In genomic region chr10:44369296-44369695, GRCh38 we compare ENCODE assay signal across 28 cellular contexts. TPM values are rescaled to one million over a fixed set of nuclear protein-coding genes. Genes with fewer than 3 reads are reported as not detected.
DNase-seq lines count a peak whose midpoint lies in the region; ATAC-seq, FAIRE-seq and TF ChIP-seq lines count a peak whose summit lies in the region.
"Had no signal": no experiment of that assay in that cellular context is flagged by ENCODE, and none has a peak within 500 bp of the region (broad histone marks: within the 10 kb centered on the region; RNA-seq: fewer than 3 reads in every experiment).

No MANE protein-coding gene starts in this region.

- peak; percentile 67 for DNase-seq in EH (ENCODE audit: low read depth)
- DNase-seq in IMR-90: peak; percentile 42
- peak; percentile 60 for DNase-seq in fibroblast of mammary gland (ENCODE audit: low read depth)
- DNase-seq in sciatic nerve (ENCODE audit: low spot score): no peak
- no peak for DNase-seq in GM19239 (ENCODE audit: insufficient read length, low spot score)
- DNase-seq in activated effector memory CD4-positive, alpha-beta T cell treated with anti-CD3 and anti-CD28 coated beads, Interleukin-2, amount 50 U/mL, for 16 hours: no peak
- DNase-seq in NCI-H748 treated with DMSO at 0.1 percent for 48 hours (lab: John Stamatoyannopoulos, UW): no peak
- DNase-seq in NCI-H187 (lab: John Stamatoyannopoulos, UW): no peak
- DNase-seq: activated B cell treated with CpG ODN at 0.5 μM for 24 hours; activated CD4-positive, alpha-beta T cell treated with anti-CD3 and anti-CD28 coated beads, Interleukin-2, amount 50 U/mL, for 1 hour; activated effector memory CD4-positive, alpha-beta T cell treated with Interleukin-2 at 50 U/mL for 16 hours; activated naive CD8-positive, alpha-beta T cell treated with anti-CD3 and anti-CD28 coated beads, Interleukin-2, amount 10 ng/mL, durations not matched to agents 7 days and 5 days; activated T-cell treated with anti-CD3 and anti-CD28 coated beads, Interleukin-2, amount 50 U/mL, for 1 hour; DMS153; erythroblast; foreskin melanocyte; mucosa of descending colon; natural killer cell; NCI-H1092 treated with DMSO at 0.1 percent for 48 hours; NCI-H1694 treated with DMSO at 0.1 percent for 48 hours; NCI-H446 treated with DMSO at 0.1 percent for 48 hours; RPMI8226; stimulated activated naive CD4-positive, alpha-beta T cell had no signal

- intact Hi-C loops in IMR-90 (cut with micrococcal nuclease): no loop called here
- intact Hi-C loops in sciatic nerve (cut with DNase I): no loop called here

- no peak overlapping the region for H4K8ac ChIP-seq in IMR-90 (ENCODE audit: low read depth in 2 of 2, low read length in 2 of 2)

- CTCF ChIA-PET in IMR-90 (lab: Yijun Ruan, JAX): interaction anchor here (0.8 kb wide), 1 partner anchor 9 kb away, joined by 3 read pairs; no protein-coding TSS in a partner anchor

- no peak overlapping the region for H4K5ac ChIP-seq in IMR-90 (ENCODE audit: low read depth, low read length)

- ATAC-seq in IMR-90 (ENCODE audit: low read depth) (no peak), sciatic nerve (peak; percentile 33)
- ATAC-seq: mucosa of descending colon, natural killer cell had no signal

- H3K27me3 ChIP-seq in IMR-90 (ENCODE audit: control insufficient read depth, insufficient read depth, low read length): no peaks in the 10 kb centered on the region; the same call in 1 of the 2 replicates
- H3K27me3 ChIP-seq: ascending aorta, SJSA1 had no signal

- no peak overlapping the region for H2AK5ac ChIP-seq in IMR-90 (ENCODE audit: low read depth, low read length)

- POLR2A ChIA-PET in IMR-90 (lab: Charles Lee; ENCODE audit: unreplicated experiment): no interaction called here

- no peaks in the 10 kb centered on the region for H3K9me3 ChIP-seq in IMR-90 (ENCODE audit: control insufficient read depth, insufficient read depth, low read length)
- H3K9me3 ChIP-seq: ascending aorta, mucosa of descending colon, SJSA1, thoracic aorta had no signal

- H3K27ac ChIP-seq in IMR-90 (ENCODE audit: insufficient read depth, low read length): no peak overlapping the region
- H3K27ac ChIP-seq: ascending aorta, SJSA1, skin epidermis, thoracic aorta had no signal

- H3K4ac ChIP-seq in IMR-90 (ENCODE audit: low read depth, low read length): no peak overlapping the region

- no peak overlapping the region for H3K23ac ChIP-seq in IMR-90 (ENCODE audit: low read depth, low read length)

- no peak overlapping the region for H2AFZ ChIP-seq in IMR-90 (replicated peaks; ENCODE audit: low read length, poor library complexity)

- no peak for TF ChIP-seq CTCF in IMR-90 (conservative IDR thresholded peaks at IDR 0.05; ENCODE audit: low read depth, low read length)
- no peak for TF ChIP-seq CTCF in fibroblast of mammary gland (conservative IDR thresholded peaks at IDR 0.05; ENCODE audit: control insufficient read depth, insufficient read depth, low read depth, low read length)

- FAIRE-seq in GM19239 (lab: Jason Lieb, UNC): no peak
- FAIRE-seq: GM12892 had no signal

- H4K91ac ChIP-seq in IMR-90 (ENCODE audit: insufficient read depth, low read depth, low read length): no peak overlapping the region

- H2BK15ac ChIP-seq in IMR-90 (ENCODE audit: low read depth, low read length): no peak overlapping the region

- H3K4me2 ChIP-seq in IMR-90 (ENCODE audit: low read depth, low read length): no peak overlapping the region

- no peak overlapping the region for H2BK5ac ChIP-seq in IMR-90 (ENCODE audit: low read depth, low read length, poor library complexity, severe bottlenecking)

- no peak overlapping the region for H3K9ac ChIP-seq in IMR-90 (ENCODE audit: low read depth, low read length)

- no TSS peak for BruUV-seq in IMR-90 (replicated peaks; lab: Mats Ljungman, UMichigan)

- H4K20me1 ChIP-seq in IMR-90 (ENCODE audit: insufficient read depth, low read length): no peaks in the 10 kb centered on the region

- no peak overlapping the region for H2BK20ac ChIP-seq in IMR-90 (ENCODE audit: low read depth, low read length)

- dilution Hi-C loops in IMR-90 (cut with HindIII; ENCODE audit: low sequenced_read_pairs, unreplicated experiment): no loop called here

- H3K36me3 ChIP-seq in IMR-90 (ENCODE audit: control insufficient read depth, insufficient read depth, low read length): peaks cover 10% of the 10 kb centered on the region; the same call in 1 of the 2 replicates
- H3K36me3 ChIP-seq: SJSA1, thoracic aorta had no signal

- no peak overlapping the region for H3K14ac ChIP-seq in IMR-90 (replicated peaks; ENCODE audit: low read depth, low read length)

- H3K4me1 ChIP-seq in IMR-90 (ENCODE audit: control insufficient read depth, insufficient read depth, low read length): peaks cover 2% of the 10 kb centered on the region; the same call in 1 of the 2 replicates
- H3K4me1 ChIP-seq: ascending aorta, SJSA1 had no signal

- in situ Hi-C loops in IMR-90 (cut with MboI; ENCODE audit: low sequenced_read_pairs): no loop called here

- H3K4me3 ChIP-seq in IMR-90 (ENCODE audit: insufficient read depth, low read depth, low read length) (no peak overlapping the region), fibroblast of mammary gland (ENCODE audit: control insufficient read depth, low read depth, low read length) (no peak overlapping the region)
- H3K4me3 ChIP-seq: ascending aorta, mucosa of descending colon, SJSA1, skin epidermis, thoracic aorta had no signal

- no CpG with 5 or more reads among the region's 6 CpGs for WGBS in IMR-90 (ENCODE audit: extremely low coverage in 2 of 2, insufficient read length in 1 of 2), 2 experiments

- H3K56ac ChIP-seq in IMR-90 (ENCODE audit: extremely low read depth, insufficient read depth, low read length): no peak overlapping the region

- TF ChIP-seq POLR2A in IMR-90 (IDR thresholded peaks at IDR 0.05; ENCODE audit: low read depth, low read length): no peak

- peak overlapping the region; percentile 56 for H2AK9ac ChIP-seq in IMR-90 (replicated peaks; ENCODE audit: low read depth, low read length, poor library complexity)

- H2BK120ac ChIP-seq in IMR-90 (ENCODE audit: low read depth, low read length): no peak overlapping the region

- no peak for TF ChIP-seq RAD21 in IMR-90 (IDR thresholded peaks at IDR 0.05; ENCODE audit: low read length)

- no peaks in the 10 kb centered on the region for H3K79me1 ChIP-seq in IMR-90 (ENCODE audit: low read depth in 1 of 2, low read length in 2 of 2)

- H3K18ac ChIP-seq in IMR-90 (ENCODE audit: low read depth, low read length): no peak overlapping the region

- peaks cover 2% of the 10 kb centered on the region; the same call in 1 of the 2 replicates for H3K9me1 ChIP-seq in IMR-90 (ENCODE audit: insufficient read depth, low read length)

TF ChIP-seq in IMR-90, 13 proteins besides CTCF, POLR2A, EP300 and RAD21:
- no peak for TF ChIP-seq MAZ (IDR thresholded peaks at IDR 0.05; ENCODE audit: borderline replicate concordance, low read depth, low read length)
- TF ChIP-seq BHLHE40 (IDR thresholded peaks at IDR 0.05; ENCODE audit: low read depth, low read length): no peak
- TF ChIP-seq NFE2L2 (IDR thresholded peaks at IDR 0.05; ENCODE audit: low read depth, low read length): no peak
- TF ChIP-seq, protein P1, sequence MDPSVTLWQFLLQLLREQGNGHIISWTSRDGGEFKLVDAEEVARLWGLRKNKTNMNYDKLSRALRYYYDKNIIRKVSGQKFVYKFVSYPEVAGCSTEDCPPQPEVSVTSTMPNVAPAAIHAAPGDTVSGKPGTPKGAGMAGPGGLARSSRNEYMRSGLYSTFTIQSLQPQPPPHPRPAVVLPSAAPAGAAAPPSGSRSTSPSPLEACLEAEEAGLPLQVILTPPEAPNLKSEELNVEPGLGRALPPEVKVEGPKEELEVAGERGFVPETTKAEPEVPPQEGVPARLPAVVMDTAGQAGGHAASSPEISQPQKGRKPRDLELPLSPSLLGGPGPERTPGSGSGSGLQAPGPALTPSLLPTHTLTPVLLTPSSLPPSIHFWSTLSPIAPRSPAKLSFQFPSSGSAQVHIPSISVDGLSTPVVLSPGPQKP (IDR thresholded peaks at IDR 0.05; ENCODE audit: borderline replicate concordance, low read depth, low read length): no peak

RNA-seq across cellular contexts. Expression of gene CXCL12, which starts 15.6 kb away (rescaled TPM):
- 15.8 and 16.9 TPM in 2 replicates for total RNA-seq in IMR-90 (2012; rRNA removed)
- 79.4 and 80.7 TPM in 2 replicates for polyA plus RNA-seq in IMR-90 (2012; rRNA removed)
- 71.2 and 87.9 TPM in 2 replicates for polyA plus RNA-seq in IMR-90 (2012; cell fraction: cytosol; rRNA removed)
- 82.3 and 90.9 TPM in 2 replicates for polyA plus RNA-seq in IMR-90 (2012; cell fraction: nucleus; rRNA removed; ENCODE audit: low replicate concordance)
- total RNA-seq in sciatic nerve: 394 TPM
- total RNA-seq: activated B cell treated with CpG ODN at 0.5 μM for 24 hours; activated naive CD8-positive, alpha-beta T cell treated with anti-CD3 and anti-CD28 coated beads, Interleukin-2, amount 10 ng/mL, durations not matched to agents 7 days and 5 days; natural killer cell; SJSA1 had no signal

Comparison
In these comparisons a context has a peak if more than half of its experiments do, and no peak if none do; other contexts are left out.
1. DNase-seq: peak in EH (single experiment), IMR-90 (single experiment) and fibroblast of mammary gland (single experiment); none in sciatic nerve (single experiment), GM19239 (single experiment), activated effector memory CD4-positive, alpha-beta T cell treated with anti-CD3 and anti-CD28 coated beads, Interleukin-2, amount 50 U/mL, for 16 hours (single experiment), NCI-H748 treated with DMSO at 0.1 percent for 48 hours (single experiment) and NCI-H187 (0 of 2).
2. RNA of gene CXCL12, which starts 15.6 kb away (total RNA-seq): 394 TPM in sciatic nerve (single experiment); 15.8 to 16.9 TPM in IMR-90; every median in the first group is over 10 times any median in the second.